In the genomic region with DNA sequence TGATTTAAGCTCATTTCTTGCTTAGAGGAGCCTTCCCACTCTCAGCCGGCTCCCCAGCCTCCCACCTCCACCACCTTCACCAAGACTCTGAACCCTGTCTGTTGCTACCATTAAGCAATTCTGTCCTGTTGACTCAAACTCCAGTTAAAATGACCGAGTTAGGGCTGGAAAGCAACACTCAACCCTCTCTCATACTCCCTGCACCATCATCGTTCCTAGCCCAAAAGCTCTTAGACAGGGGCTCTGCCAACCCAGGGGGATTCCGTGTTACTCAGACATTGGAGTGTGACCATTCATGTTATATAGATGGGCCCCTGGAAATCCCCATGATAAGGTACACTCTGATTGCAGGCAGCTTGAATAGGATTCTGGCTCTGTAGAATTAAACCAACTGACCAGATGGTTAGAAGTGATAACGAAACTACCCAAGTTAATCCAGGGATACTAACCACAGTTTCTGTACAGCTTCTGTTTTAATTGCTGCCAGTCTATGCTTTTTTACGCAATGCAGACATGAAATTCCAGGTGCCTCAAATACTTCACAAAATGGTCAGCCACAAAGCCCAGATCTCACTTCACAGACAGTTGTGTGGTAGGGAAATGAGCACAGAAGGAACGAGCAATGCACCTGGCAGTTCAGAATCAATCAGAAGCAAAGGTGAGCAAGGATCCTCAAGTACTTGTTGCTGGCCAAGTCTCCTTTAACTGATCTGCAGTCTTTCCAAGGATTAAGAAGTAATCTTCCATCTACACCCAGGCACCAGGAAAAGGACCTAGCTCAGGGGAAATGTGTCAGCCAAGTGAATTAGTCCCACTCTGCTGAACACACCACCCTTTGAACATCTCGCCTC, we compare ENCODE assay signal across 7 cellular contexts. TPM values are rescaled to one million over a fixed set of nuclear protein-coding genes. Genes with fewer than 3 reads are reported as not detected.
DNase-seq lines count a peak whose midpoint lies in the region; ATAC-seq and TF ChIP-seq lines count a peak whose summit lies in the region.

No MANE protein-coding gene starts in this region.

- H3K4me3 ChIP-seq in mucosa of stomach (ENCODE audit: low read length) = peak overlapping the region; percentile 37

- no peaks in the 10 kb centered on the region for H3K9me3 Mint-ChIP-seq in activated T-helper 2 cell treated with anti-CD3 and anti-CD28 coated beads, Interferon-gamma antibody, Interleukin-2, Interleukin-4, amounts not matched to agents 10 μg/mL and 5 μg/mL and 100 μg/mL, durations not matched to agents 14 hours and 24 hours and 36 hours

- peak; percentile 68 for DNase-seq in GM13977 (ENCODE audit: low spot score)
- DNase-seq in activated T-helper 2 cell treated with anti-CD3 and anti-CD28 coated beads, Interferon-gamma antibody, Interleukin-2, Interleukin-4, amounts not matched to agents 10 μg/mL and 5 μg/mL and 100 μg/mL, durations not matched to agents 14 hours and 24 hours and 36 hours (ENCODE audit: low spot score) = no peak
- DNase-seq in NCI-H526 treated with DMSO at 0.1 percent for 48 hours (lab: John Stamatoyannopoulos, UW) = no peak
- no peak for DNase-seq in amniotic stem cell (lab: John Stamatoyannopoulos, UW)

- peaks cover 64% of the 10 kb centered on the region for H3K27me3 Mint-ChIP-seq in activated T-helper 2 cell treated with anti-CD3 and anti-CD28 coated beads, Interferon-gamma antibody, Interleukin-2, Interleukin-4, amounts not matched to agents 10 μg/mL and 5 μg/mL and 100 μg/mL, durations not matched to agents 14 hours and 24 hours and 36 hours (ENCODE audit: low read depth)

- no peaks in the 10 kb centered on the region for H3K9me3 ChIP-seq in mucosa of stomach (ENCODE audit: control insufficient read depth, low read length)

- peaks cover 27% of the 10 kb centered on the region for H3K4me1 Mint-ChIP-seq in activated T-helper 2 cell treated with anti-CD3 and anti-CD28 coated beads, Interferon-gamma antibody, Interleukin-2, Interleukin-4, amounts not matched to agents 10 μg/mL and 5 μg/mL and 100 μg/mL, durations not matched to agents 14 hours and 24 hours and 36 hours (ENCODE audit: low read depth)

- intact Hi-C loops in activated T-helper 2 cell treated with anti-CD3 and anti-CD28 coated beads, Interferon-gamma antibody, Interleukin-2, Interleukin-4, amounts not matched to agents 10 μg/mL and 5 μg/mL and 100 μg/mL, durations not matched to agents 14 hours and 24 hours and 36 hours (cut with micrococcal nuclease) = loop anchor here (5.0 to 10.0 kb wide), 2 partner anchors 302 to 1045 kb away; partner anchors contain the start of gene SOX9

- no peak overlapping the region for H3K27ac Mint-ChIP-seq in activated T-helper 2 cell treated with anti-CD3 and anti-CD28 coated beads, Interferon-gamma antibody, Interleukin-2, Interleukin-4, amounts not matched to agents 10 μg/mL and 5 μg/mL and 100 μg/mL, durations not matched to agents 14 hours and 24 hours and 36 hours

- H3K36me3 Mint-ChIP-seq in activated T-helper 2 cell treated with anti-CD3 and anti-CD28 coated beads, Interferon-gamma antibody, Interleukin-2, Interleukin-4, amounts not matched to agents 10 μg/mL and 5 μg/mL and 100 μg/mL, durations not matched to agents 14 hours and 24 hours and 36 hours (ENCODE audit: low read depth) = no peaks in the 10 kb centered on the region

- peak overlapping the region; percentile 34 for H3K4me3 Mint-ChIP-seq in activated T-helper 2 cell treated with anti-CD3 and anti-CD28 coated beads, Interferon-gamma antibody, Interleukin-2, Interleukin-4, amounts not matched to agents 10 μg/mL and 5 μg/mL and 100 μg/mL, durations not matched to agents 14 hours and 24 hours and 36 hours (ENCODE audit: low read depth)

- no peaks in the 10 kb centered on the region for H3K36me3 ChIP-seq in mucosa of stomach (ENCODE audit: control insufficient read depth, insufficient read depth, low read length)

- in situ Hi-C loops in GM13977 (cut with MboI; ENCODE audit: low pct_unique_long_range_greater_than_20kb, low sequenced_read_pairs, unreplicated experiment) = loop anchor here (25.0 kb wide), 1 partner anchor 180 kb away; no protein-coding TSS in a partner anchor

- peaks cover 65% of the 10 kb centered on the region for H3K27me3 ChIP-seq in mucosa of stomach (ENCODE audit: control insufficient read depth, insufficient read depth, low read length)

- ATAC-seq in HG02981 (IDR thresholded peaks at IDR 0.05; ENCODE audit: unreplicated experiment) = peak; percentile 47
- ATAC-seq in GM21529 (IDR thresholded peaks at IDR 0.05; ENCODE audit: unreplicated experiment) = no peak

- TF ChIP-seq CTCF in GM13977 (IDR thresholded peaks at IDR 0.05; ENCODE audit: extremely low read depth, insufficient read depth, missing control alignments) = no peak

- H3K9ac ChIP-seq in mucosa of stomach (ENCODE audit: low read length) = peak overlapping the region; percentile 40

- H3K4me1 ChIP-seq in mucosa of stomach (ENCODE audit: control insufficient read depth, insufficient read depth, low read length) = peaks cover 29% of the 10 kb centered on the region

RNA-seq across cellular contexts. Expression of gene SSTR2, which starts 2.1 kb away (rescaled TPM):
- total RNA-seq in activated T-helper 2 cell treated with anti-CD3 and anti-CD28 coated beads, Interferon-gamma antibody, Interleukin-2, Interleukin-4, amounts not matched to agents 10 μg/mL and 5 μg/mL and 100 μg/mL, durations not matched to agents 14 hours and 24 hours and 36 hours = 0.91 and 0.97 TPM in 2 replicates

RNA-seq across cellular contexts. Expression of gene COG1, which starts 25.9 kb away (rescaled TPM):
- total RNA-seq in activated T-helper 2 cell treated with anti-CD3 and anti-CD28 coated beads, Interferon-gamma antibody, Interleukin-2, Interleukin-4, amounts not matched to agents 10 μg/mL and 5 μg/mL and 100 μg/mL, durations not matched to agents 14 hours and 24 hours and 36 hours = 31.4 and 31.5 TPM in 2 replicates
